ENCODE assay signal across 24 cellular contexts in the genomic region with DNA sequence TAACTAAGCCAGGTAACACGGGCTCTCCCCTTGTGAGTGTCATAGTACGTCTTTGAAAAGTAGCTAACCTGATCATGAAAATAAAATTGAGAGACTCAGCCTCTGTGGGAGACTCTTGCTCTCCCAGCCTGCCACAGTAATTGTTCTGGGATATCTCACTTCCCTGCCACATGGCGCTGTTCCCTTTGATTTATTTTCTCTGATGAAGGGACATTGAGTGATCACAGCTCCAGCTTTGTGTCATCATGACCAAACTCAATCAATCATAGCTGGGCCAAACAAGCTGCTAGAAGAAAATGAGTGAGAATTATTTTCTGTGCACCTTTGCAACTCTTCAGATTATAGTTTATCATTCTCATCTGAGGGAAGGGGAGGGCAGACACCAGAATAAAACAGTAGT.
"Had no signal": no experiment of that assay in that cellular context is flagged by ENCODE, and none has a peak within 500 bp of the region (broad histone marks: within the 10 kb centered on the region; RNA-seq: fewer than 3 reads in every experiment).

No MANE protein-coding gene starts in this region.

- ATAC-seq: foreskin keratinocyte; left colon; psoas muscle; right lobe of liver; stimulated activated naive B cell treated with anti-CD40 and anti-IgM and Interleukin-4, amounts not matched to agents 10 μg/mL and 1 μg/mL and 100 μg/mL, for 72 hours; stimulated activated naive CD8-positive, alpha-beta T cell treated with anti-CD3 and anti-CD28 coated beads, Interleukin-15, amount 100 ng/mL, for 72 hours had no signal

- H3K79me2 ChIP-seq: hepatocyte had no signal

- H3K36me3 ChIP-seq: neutrophil, right lobe of liver, spleen, thoracic aorta, transverse colon had no signal

- H3K4me2 ChIP-seq: hepatocyte had no signal

- H2AFZ ChIP-seq: hepatocyte had no signal

- H3K27ac ChIP-seq: coronary artery, foreskin keratinocyte, hepatocyte, neutrophil, psoas muscle, right lobe of liver, spleen, thoracic aorta had no signal

- H3K9me3 ChIP-seq: neutrophil, psoas muscle, right lobe of liver, spleen, thoracic aorta, transverse colon had no signal

- H3K27me3 ChIP-seq: hepatocyte, neutrophil, right lobe of liver, spleen, transverse colon had no signal

- H3K4me3 ChIP-seq: coronary artery, hepatocyte, psoas muscle, right lobe of liver, spleen, thoracic aorta, transverse colon had no signal

- DNase-seq: effector CD4-positive, alpha-beta T cell; endodermal cell; erythroblast; foreskin keratinocyte; head of caudate nucleus; kidney; left colon; mammary epithelial cell; naive B cell; nephron progenitor cell; psoas muscle; retina; right lobe of liver; spleen; stimulated activated CD4-positive, alpha-beta T cell treated with anti-CD3 and anti-CD28 coated beads, Interleukin-15, amount 100 ng/mL, for 24 hours; stimulated activated CD4-positive, alpha-beta T cell treated with anti-CD3 and anti-CD28 coated beads, Interleukin-1b, Interleukin-23, amount 100 ng/mL, for 48 hours; stimulated activated CD4-positive, alpha-beta T cell treated with anti-CD3 and anti-CD28 coated beads, Interleukin-4, amount 100 ng/mL, for 24 hours; stimulated activated naive B cell treated with anti-CD40 and anti-IgM and Interleukin-4, amounts not matched to agents 10 μg/mL and 1 μg/mL and 100 μg/mL, for 72 hours; stimulated activated naive CD8-positive, alpha-beta T cell treated with anti-CD3 and anti-CD28 coated beads, Interleukin-15, amount 100 ng/mL, for 72 hours; transverse colon had no signal

- H3K4me1 ChIP-seq: foreskin keratinocyte, psoas muscle, right lobe of liver, spleen, transverse colon had no signal
